In the genomic region with DNA sequence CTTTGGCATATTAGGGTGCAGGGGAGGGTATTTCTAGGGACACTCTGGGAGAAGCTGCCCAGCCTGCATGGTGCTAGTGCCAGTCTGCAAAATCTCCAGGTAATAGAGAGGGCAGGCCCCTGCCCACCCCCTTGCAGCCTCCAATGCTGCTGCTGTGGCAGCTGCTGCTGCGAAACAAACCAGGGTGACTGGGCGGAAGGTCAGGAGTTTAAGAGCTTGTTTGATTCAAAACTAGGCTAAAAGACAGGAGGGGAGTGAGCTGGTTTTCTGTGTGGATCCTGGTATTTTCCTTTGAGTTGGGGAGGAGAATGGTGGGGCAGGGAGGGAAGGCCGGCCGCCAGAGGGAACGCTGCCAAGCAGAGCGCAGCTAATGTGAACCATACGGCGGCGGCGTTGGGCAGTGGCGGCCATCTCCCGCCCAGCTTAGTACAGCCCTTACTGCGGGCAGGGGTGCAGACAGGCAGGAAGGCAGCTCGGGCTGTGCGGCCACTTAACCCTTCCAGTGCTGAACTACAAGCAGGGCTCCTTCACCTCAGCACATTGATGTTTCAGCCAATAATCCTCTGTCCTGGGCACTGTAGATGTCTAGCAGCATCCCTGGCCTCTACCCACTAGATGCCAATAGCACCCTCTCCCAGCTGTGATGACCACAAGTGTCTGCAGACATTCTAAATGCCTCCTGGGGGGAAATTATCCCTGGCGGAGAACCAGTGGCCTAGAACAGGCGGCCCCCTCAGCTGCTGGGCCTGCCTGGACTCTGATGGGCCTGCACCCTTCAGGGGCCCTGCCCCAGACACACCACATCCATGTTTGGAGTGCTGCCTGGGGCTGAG, we compare ENCODE assay signal across 10 cellular contexts.
DNase-seq lines count a peak whose midpoint lies in the region; ATAC-seq and TF ChIP-seq lines count a peak whose summit lies in the region.
"Had no signal": no experiment of that assay in that cellular context is flagged by ENCODE, and none has a peak within 500 bp of the region (broad histone marks: within the 10 kb centered on the region; RNA-seq: fewer than 3 reads in every experiment).

No MANE protein-coding gene starts in this region.

- H3K36me3 Mint-ChIP-seq in T-cell = peaks cover 11% of the 10 kb centered on the region

- no peaks in the 10 kb centered on the region for H3K27me3 Mint-ChIP-seq in T-cell

- no peak overlapping the region for H3K4me3 Mint-ChIP-seq in T-cell
- H3K4me3 Mint-ChIP-seq: immature natural killer cell had no signal

- peak overlapping the region; percentile 73 for H3K27ac ChIP-seq in AG04450 (ENCODE audit: low read depth, low read length)

- H3K27me3 ChIP-seq in AG04450 (ENCODE audit: control insufficient read depth, insufficient read depth, low read length) = no peaks in the 10 kb centered on the region

- peaks cover 3 to 8% (median 5%) of the 10 kb centered on the region in 3 donors for H3K4me1 Mint-ChIP-seq in T-cell

- H3K27ac Mint-ChIP-seq in T-cell = peak overlapping the region in 1 of 2 donors; percentile 29
- H3K27ac Mint-ChIP-seq: immature natural killer cell had no signal

- no peaks in the 10 kb centered on the region; the same call in 1 of the 2 replicates for H3K9me3 ChIP-seq in AG04450 (ENCODE audit: control insufficient read depth, insufficient read depth, low read length)
- H3K9me3 ChIP-seq: Caco-2 had no signal

- H3K9me3 Mint-ChIP-seq in T-cell = no peaks in the 10 kb centered on the region
- H3K9me3 Mint-ChIP-seq: immature natural killer cell had no signal

- ATAC-seq in HG03025 (IDR thresholded peaks at IDR 0.05; ENCODE audit: low FRiP score, unreplicated experiment) = no peak
- no peak for ATAC-seq in T-cell (replicated peaks in 1 of 4)

- no peak for TF ChIP-seq CTCF in AG04450 (IDR thresholded peaks at IDR 0.05; ENCODE audit: low read depth, low read length)

- DNase-seq in AG04450 (ENCODE audit: low read depth, low spot score) = peak; percentile 75
- peak; percentile 10 for DNase-seq in NCI-H510A (lab: John Stamatoyannopoulos, UW)
- DNase-seq in fibroblast of gingiva (ENCODE audit: low read depth) = peak; percentile 93
- DNase-seq in myocyte (ENCODE audit: low read depth) = peak; percentile 38
- no peak for DNase-seq in stimulated activated CD4-positive, alpha-beta T cell treated with anti-CD3 and anti-CD28 coated beads, Interleukin-4, amount 100 ng/mL, for 4 hours
- no peak for DNase-seq in T-cell
- no peak for DNase-seq in KG1 (lab: John Stamatoyannopoulos, UW)
- DNase-seq: Caco-2, immature natural killer cell had no signal

- no peak overlapping the region; the same call in 1 of the 2 replicates for H3K4me3 ChIP-seq in AG04450 (ENCODE audit: low read depth, low read length)

- CTCF ChIA-PET in AG04450 (lab: Charles Lee) = interaction anchor here (0.7 to 1.3 kb wide), 2 partner anchors 75 to 339 kb away, joined by 3 to 4 read pairs; no protein-coding TSS in a partner anchor
- CTCF ChIA-PET in T-cell (lab: Charles Lee) = interaction anchor here in 1 of 2 donors (1.0 kb wide), 1 partner anchor 184 kb away, joined by 3 read pairs; no protein-coding TSS in a partner anchor

- POLR2A ChIA-PET in AG04450 (lab: Yijun Ruan, JAX) (interaction anchor here (0.6 to 1.3 kb wide), 4 partner anchors 10 to 207 kb away, joined by 4 to 5 read pairs (median 4); no protein-coding TSS in a partner anchor), T-cell (lab: Charles Lee) (no interaction called here)

Comparison
In these comparisons a context has a peak if more than half of its experiments do, and no peak if none do; other contexts are left out.
1. DNase-seq: peak in AG04450 (single experiment), NCI-H510A (single experiment), fibroblast of gingiva (single experiment) and myocyte (single experiment); none in stimulated activated CD4-positive, alpha-beta T cell treated with anti-CD3 and anti-CD28 coated beads, Interleukin-4, amount 100 ng/mL, for 4 hours (0 of 2), T-cell (0 of 34) and KG1 (single experiment).